ENCODE assay signal across 12 cellular contexts in genomic region chr4:6469898-6470501, GRCh38. TPM values are rescaled to one million over a fixed set of nuclear protein-coding genes. Genes with fewer than 3 reads are reported as not detected.
A peak's percentile ranks its signal among the peaks of the same experiment; 100 is the strongest.
DNase-seq lines count a peak whose midpoint lies in the region; ATAC-seq and TF ChIP-seq lines count a peak whose summit lies in the region.
"Had no signal": no experiment of that assay in that cellular context is flagged by ENCODE, and none has a peak within 500 bp of the region (broad histone marks: within the 10 kb centered on the region; RNA-seq: fewer than 3 reads in every experiment).

No MANE protein-coding gene starts in this region.

- H3K36me3 ChIP-seq in mucosa of stomach (ENCODE audit: control insufficient read depth, insufficient read depth, low read length): no peaks in the 10 kb centered on the region
- no peaks in the 10 kb centered on the region for H3K36me3 ChIP-seq in thoracic aorta
- H3K36me3 ChIP-seq: pancreas had no signal

- ATAC-seq in thoracic aorta (ENCODE audit: insufficient number of reproducible peaks, low FRiP score, low read depth) (no peak), GM21717 (IDR thresholded peaks at IDR 0.05; ENCODE audit: unreplicated experiment) (no peak)

- H3K27ac ChIP-seq in dorsolateral prefrontal cortex (peak overlapping the region; percentile 85 to 100 (median 97)), thoracic aorta (no peak overlapping the region)
- H3K27ac ChIP-seq: pancreas had no signal

- POLR2A ChIA-PET in activated CD4-positive, alpha-beta memory T cell treated with anti-CD3 and anti-CD28 coated beads, Interleukin-2, amount 10 ng/mL, durations not matched to agents 7 days and 5 days (lab: Charles Lee): no interaction called here
- POLR2A ChIA-PET in activated CD4-positive, alpha-beta memory T cell treated with anti-CD3 and anti-CD28 coated beads for 36 hours (lab: Charles Lee): no interaction called here

- peaks cover 3% of the 10 kb centered on the region for H3K4me1 Mint-ChIP-seq in activated CD4-positive, alpha-beta memory T cell treated with anti-CD3 and anti-CD28 coated beads, Interleukin-2, amount 10 ng/mL, durations not matched to agents 7 days and 5 days
- peaks cover 7% of the 10 kb centered on the region for H3K4me1 Mint-ChIP-seq in activated CD4-positive, alpha-beta memory T cell treated with anti-CD3 and anti-CD28 coated beads for 36 hours (ENCODE audit: low read depth)

- H3K9me3 ChIP-seq in mucosa of stomach (ENCODE audit: control insufficient read depth, low read length) (no peaks in the 10 kb centered on the region), thoracic aorta (no peaks in the 10 kb centered on the region)
- H3K9me3 ChIP-seq: pancreas had no signal

- H3K4me3 ChIP-seq in dorsolateral prefrontal cortex (peak overlapping the region; percentile 45 to 85 (median 74)), mucosa of stomach (ENCODE audit: low read length) (peak overlapping the region; percentile 8), thoracic aorta (peak overlapping the region; percentile 73)

- H3K9ac ChIP-seq in mucosa of stomach (ENCODE audit: low read length): peak overlapping the region; percentile 11

- no peaks in the 10 kb centered on the region for H3K36me3 Mint-ChIP-seq in activated CD4-positive, alpha-beta memory T cell treated with anti-CD3 and anti-CD28 coated beads, Interleukin-2, amount 10 ng/mL, durations not matched to agents 7 days and 5 days (ENCODE audit: low read depth)
- H3K36me3 Mint-ChIP-seq in activated CD4-positive, alpha-beta memory T cell treated with anti-CD3 and anti-CD28 coated beads for 36 hours: no peaks in the 10 kb centered on the region

- intact Hi-C loops in activated CD4-positive, alpha-beta memory T cell treated with anti-CD3 and anti-CD28 coated beads for 36 hours (cut with micrococcal nuclease): no loop called here
- intact Hi-C loops in dorsolateral prefrontal cortex (cut with DNase I): loop anchor here (5.0 to 10.0 kb wide), 4 partner anchors 77 to 205 kb away; partner anchors contain the start of gene WFS1 (in 1 of the 2)

- no peak overlapping the region for H3K27ac Mint-ChIP-seq in activated CD4-positive, alpha-beta memory T cell treated with anti-CD3 and anti-CD28 coated beads, Interleukin-2, amount 10 ng/mL, durations not matched to agents 7 days and 5 days
- no peak overlapping the region for H3K27ac Mint-ChIP-seq in activated CD4-positive, alpha-beta memory T cell treated with anti-CD3 and anti-CD28 coated beads for 36 hours

- H3K4me1 ChIP-seq in mucosa of stomach (ENCODE audit: control insufficient read depth, insufficient read depth, low read length) (peaks cover 8% of the 10 kb centered on the region), thoracic aorta (ENCODE audit: control insufficient read depth in 1 of 2, low read depth in 2 of 2) (peaks cover 8 to 18% of the 10 kb centered on the region in 2 donors)

- no peaks in the 10 kb centered on the region for H3K9me3 Mint-ChIP-seq in activated CD4-positive, alpha-beta memory T cell treated with anti-CD3 and anti-CD28 coated beads, Interleukin-2, amount 10 ng/mL, durations not matched to agents 7 days and 5 days
- no peaks in the 10 kb centered on the region for H3K9me3 Mint-ChIP-seq in activated CD4-positive, alpha-beta memory T cell treated with anti-CD3 and anti-CD28 coated beads for 36 hours

- H3K27me3 ChIP-seq in dorsolateral prefrontal cortex (no peaks in the 10 kb centered on the region), mucosa of stomach (ENCODE audit: control insufficient read depth, insufficient read depth, low read length) (peaks cover 52% of the 10 kb centered on the region), thoracic aorta (replicated peaks; ENCODE audit: insufficient read depth) (no peaks in the 10 kb centered on the region)

- TF ChIP-seq CTCF in dorsolateral prefrontal cortex (IDR thresholded peaks at IDR 0.05 in 54 of 56, conservative IDR thresholded peaks at IDR 0.05 in 2 of 56; ENCODE audit: low read depth in 1 of 56, partially characterized antibody in 56 of 56): no peak
- no peak for TF ChIP-seq CTCF in thoracic aorta (IDR thresholded peaks at IDR 0.05)

- CTCF ChIA-PET in activated CD4-positive, alpha-beta memory T cell treated with anti-CD3 and anti-CD28 coated beads, Interleukin-2, amount 10 ng/mL, durations not matched to agents 7 days and 5 days (lab: Charles Lee): no interaction called here
- CTCF ChIA-PET in activated CD4-positive, alpha-beta memory T cell treated with anti-CD3 and anti-CD28 coated beads for 36 hours (lab: Charles Lee): no interaction called here

- DNase-seq in activated CD4-positive, alpha-beta memory T cell treated with anti-CD3 and anti-CD28 coated beads, Interleukin-2, amount 10 ng/mL, durations not matched to agents 7 days and 5 days: peak; percentile 5
- DNase-seq in activated CD4-positive, alpha-beta memory T cell treated with anti-CD3 and anti-CD28 coated beads for 36 hours: no peak
- DNase-seq in dorsolateral prefrontal cortex (peak in 1 of 10 donors; percentile 25), thoracic aorta (ENCODE audit: low spot score) (no peak), pons (ENCODE audit: low spot score) (no peak), NCI-H187 treated with DMSO at 0.1 percent for 48 hours (lab: John Stamatoyannopoulos, UW) (no peak)
- DNase-seq: activated CD4-positive, alpha-beta T cell treated with anti-CD3 and anti-CD28 coated beads for 4 hours; HCEC 1CT; KBM-7 had no signal

- no peak overlapping the region for H3K4me3 Mint-ChIP-seq in activated CD4-positive, alpha-beta memory T cell treated with anti-CD3 and anti-CD28 coated beads, Interleukin-2, amount 10 ng/mL, durations not matched to agents 7 days and 5 days
- H3K4me3 Mint-ChIP-seq in activated CD4-positive, alpha-beta memory T cell treated with anti-CD3 and anti-CD28 coated beads for 36 hours: no peak overlapping the region

- H3K27me3 Mint-ChIP-seq in activated CD4-positive, alpha-beta memory T cell treated with anti-CD3 and anti-CD28 coated beads, Interleukin-2, amount 10 ng/mL, durations not matched to agents 7 days and 5 days: peaks cover 64% of the 10 kb centered on the region
- H3K27me3 Mint-ChIP-seq in activated CD4-positive, alpha-beta memory T cell treated with anti-CD3 and anti-CD28 coated beads for 36 hours: peaks cover 50% of the 10 kb centered on the region

RNA-seq across cellular contexts. Expression of gene PPP2R2C, which starts 2.4 kb away (rescaled TPM):
- not detected for total RNA-seq in activated CD4-positive, alpha-beta memory T cell treated with anti-CD3 and anti-CD28 coated beads, Interleukin-2, amount 10 ng/mL, durations not matched to agents 7 days and 5 days
- not detected for total RNA-seq in activated CD4-positive, alpha-beta memory T cell treated with anti-CD3 and anti-CD28 coated beads for 36 hours
- 100 to 1,000 TPM; 133 to 356 (median 270) TPM for total RNA-seq in dorsolateral prefrontal cortex
- under 1 TPM; 0.14 to 0.41 TPM for total RNA-seq in thoracic aorta

Comparison
In these comparisons a context has a peak if more than half of its experiments do, and no peak if none do; other contexts are left out.
1. H3K27ac ChIP-seq: peak in dorsolateral prefrontal cortex (59 of 59); none in thoracic aorta (0 of 2).
2. H3K4me3 ChIP-seq: peak in every context shown above with its lines; median percentile 74 in dorsolateral prefrontal cortex; 73 in thoracic aorta; 8 in mucosa of stomach.
3. RNA of gene PPP2R2C, which starts 2.4 kb away (total RNA-seq): 133 to 356 TPM in dorsolateral prefrontal cortex; 0.14 to 0.41 TPM in thoracic aorta, not detected in activated CD4-positive, alpha-beta memory T cell treated with anti-CD3 and anti-CD28 coated beads for 36 hours and not detected in activated CD4-positive, alpha-beta memory T cell treated with anti-CD3 and anti-CD28 coated beads, Interleukin-2, amount 10 ng/mL, durations not matched to agents 7 days and 5 days; every median in the first group is over 10 times any median in the second.